In genomic region chr4:37685211-37685725, GRCh38 we compare ENCODE assay signal across 1 cellular context.
TF ChIP-seq lines count a peak whose summit lies in the region.

No MANE protein-coding gene starts in this region.

TF ChIP-seq in GM23338, 12 proteins besides CTCF, POLR2A, EP300 and RAD21 (continued from another document):
- no peak for TF ChIP-seq ETS1 (IDR thresholded peaks at IDR 0.05)
- no peak for TF ChIP-seq REST (IDR thresholded peaks at IDR 0.05; ENCODE audit: unreplicated experiment)
- TF ChIP-seq JUNB (IDR thresholded peaks at IDR 0.05; ENCODE audit: unreplicated experiment), result no peak
- TF ChIP-seq ZNF331 (CRISPR knock-in tag; IDR thresholded peaks at IDR 0.05; ENCODE audit: low read depth), result no peak
- TF ChIP-seq EZH2phosphoT487 (IDR thresholded peaks at IDR 0.05; ENCODE audit: unreplicated experiment), result no peak
- TF ChIP-seq EZH2 (IDR thresholded peaks at IDR 0.05; ENCODE audit: low read depth, unreplicated experiment), result no peak
- TF ChIP-seq STAT1 (IDR thresholded peaks at IDR 0.05; ENCODE audit: unreplicated experiment), result no peak
- no peak for TF ChIP-seq CREB1 (CRISPR knock-in tag; IDR thresholded peaks at IDR 0.05; ENCODE audit: low read depth)
- TF ChIP-seq ZNF114 (CRISPR knock-in tag; IDR thresholded peaks at IDR 0.05), result no peak
